In the genomic region with DNA sequence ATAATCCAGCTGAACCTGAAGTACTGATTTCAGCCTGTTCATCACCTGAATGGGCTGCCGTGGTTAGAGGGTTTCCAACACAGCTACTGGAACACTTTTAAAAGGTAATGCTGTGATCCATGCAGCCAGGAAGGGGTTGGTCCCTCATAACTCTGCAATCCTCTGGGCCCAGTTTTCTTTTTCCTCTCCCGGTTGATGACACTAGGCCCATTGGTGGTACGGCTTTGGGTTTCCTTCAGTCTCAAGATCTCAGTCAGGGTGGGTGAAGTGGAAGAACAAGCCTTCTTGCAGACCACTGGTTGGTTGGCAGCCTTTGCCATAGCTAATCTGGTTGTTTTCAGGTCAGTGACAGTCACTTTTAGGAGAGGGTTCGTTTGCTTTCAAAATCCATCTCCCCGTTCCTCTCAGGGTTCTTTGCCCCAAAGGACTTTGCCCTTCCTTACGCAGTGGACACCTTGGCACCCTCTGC, we compare ENCODE assay signal across 8 cellular contexts. TPM values are rescaled to one million over a fixed set of nuclear protein-coding genes. Genes with fewer than 3 reads are reported as not detected.
DNase-seq lines count a peak whose midpoint lies in the region; ATAC-seq and TF ChIP-seq lines count a peak whose summit lies in the region.

No MANE protein-coding gene starts in this region.

- peaks cover 14% of the 10 kb centered on the region for H3K4me1 ChIP-seq in hepatocyte (ENCODE audit: insufficient read depth)

- peaks cover 43% of the 10 kb centered on the region for H3K4me1 Mint-ChIP-seq in activated T-cell treated with anti-CD3 and anti-CD28 coated beads, Interleukin-2, amount 50 U/mL, for 72 hours (ENCODE audit: low read depth)
- peaks cover 26% of the 10 kb centered on the region for H3K4me1 Mint-ChIP-seq in stimulated activated effector memory CD8-positive, alpha-beta T cell treated with anti-CD3 and anti-CD28 coated beads, Interleukin-12 subunit alpha, Interleukin-12 subunit beta, amount 100 ng/mL, for 72 hours

- H3K79me2 ChIP-seq in hepatocyte, result peaks cover 39% of the 10 kb centered on the region

- H3K27ac Mint-ChIP-seq in activated T-cell treated with anti-CD3 and anti-CD28 coated beads, Interleukin-2, amount 50 U/mL, for 72 hours, result peak overlapping the region; percentile 89
- H3K27ac Mint-ChIP-seq in stimulated activated effector memory CD8-positive, alpha-beta T cell treated with anti-CD3 and anti-CD28 coated beads, Interleukin-12 subunit alpha, Interleukin-12 subunit beta, amount 100 ng/mL, for 72 hours, result peak overlapping the region; percentile 92

- WGBS in hepatocyte (ENCODE audit: low lambda C conversion rate, missing lambda C conversion rate), result 32% methylated on average over 6 of the region's 6 CpGs

- no peaks in the 10 kb centered on the region for H3K27me3 Mint-ChIP-seq in activated T-cell treated with anti-CD3 and anti-CD28 coated beads, Interleukin-2, amount 50 U/mL, for 72 hours (ENCODE audit: low read depth)

- no peaks in the 10 kb centered on the region for H3K36me3 ChIP-seq in hepatocyte (replicated peaks; ENCODE audit: insufficient read depth, low read depth)

- TF ChIP-seq CTCF in AG04449 (IDR thresholded peaks at IDR 0.05; ENCODE audit: insufficient read depth, low read length, missing control alignments) (no peak), hepatocyte (IDR thresholded peaks at IDR 0.05; ENCODE audit: poor library complexity) (no peak)

- CTCF ChIA-PET in AG04449 (lab: Yijun Ruan, JAX), result no interaction called here

- no peaks in the 10 kb centered on the region for H4K20me1 ChIP-seq in hepatocyte (ENCODE audit: insufficient read depth, poor library complexity, severe bottlenecking)

- ATAC-seq in GM18867 (IDR thresholded peaks at IDR 0.05; ENCODE audit: unreplicated experiment) (peak; percentile 15), HG03280 (IDR thresholded peaks at IDR 0.05; ENCODE audit: unreplicated experiment) (peak; percentile 2)
- peak; percentile 4 to 12 for ATAC-seq in activated T-cell treated with anti-CD3 and anti-CD28 coated beads, Interleukin-2, amount 50 U/mL, for 72 hours (replicated peaks in 1 of 2)
- ATAC-seq in stimulated activated effector memory CD8-positive, alpha-beta T cell treated with anti-CD3 and anti-CD28 coated beads, Interleukin-12 subunit alpha, Interleukin-12 subunit beta, amount 100 ng/mL, for 72 hours, result peak; percentile 29

- POLR2A ChIA-PET in AG04449 (lab: Yijun Ruan, JAX), result interaction anchor here (0.6 to 1.4 kb wide), 4 partner anchors 9 to 69 kb away, joined by 3 to 4 read pairs (median 4); a partner anchor contains a TSS

- H3K4me3 ChIP-seq in AG04449 (ENCODE audit: low read depth, low read length) (peak overlapping the region; percentile 88), hepatocyte (peak overlapping the region; percentile 84)

- H3K36me3 Mint-ChIP-seq in activated T-cell treated with anti-CD3 and anti-CD28 coated beads, Interleukin-2, amount 50 U/mL, for 72 hours (ENCODE audit: insufficient read depth in 2 of 2), result peaks cover 0 to 4% of the 10 kb centered on the region in 2 donors
- H3K36me3 Mint-ChIP-seq in stimulated activated effector memory CD8-positive, alpha-beta T cell treated with anti-CD3 and anti-CD28 coated beads, Interleukin-12 subunit alpha, Interleukin-12 subunit beta, amount 100 ng/mL, for 72 hours, result peaks cover 20% of the 10 kb centered on the region

- peak overlapping the region; percentile 98 for H2AFZ ChIP-seq in hepatocyte

- H3K9me3 ChIP-seq in hepatocyte (ENCODE audit: low read depth), result no peaks in the 10 kb centered on the region

- peaks cover 0 to 2% of the 10 kb centered on the region in 2 donors for H3K9me3 Mint-ChIP-seq in activated T-cell treated with anti-CD3 and anti-CD28 coated beads, Interleukin-2, amount 50 U/mL, for 72 hours
- H3K9me3 Mint-ChIP-seq in stimulated activated effector memory CD8-positive, alpha-beta T cell treated with anti-CD3 and anti-CD28 coated beads, Interleukin-12 subunit alpha, Interleukin-12 subunit beta, amount 100 ng/mL, for 72 hours, result no peaks in the 10 kb centered on the region

- H3K4me2 ChIP-seq in hepatocyte, result peak overlapping the region; percentile 85

- H3K27me3 ChIP-seq in hepatocyte, result no peaks in the 10 kb centered on the region

- DNase-seq in AG04449 (ENCODE audit: low read depth, low spot score) (no peak), hepatocyte (ENCODE audit: low spot score) (peak; percentile 11), NCI-H1092 treated with DMSO at 0.1 percent for 48 hours (lab: John Stamatoyannopoulos, UW) (no peak), NCI-H1105 (lab: John Stamatoyannopoulos, UW) (no peak)
- DNase-seq in activated T-cell treated with anti-CD3 and anti-CD28 coated beads, Interleukin-2, amount 50 U/mL, for 72 hours, result peak in 1 of 2 donors; percentile 1
- DNase-seq in stimulated activated effector memory CD8-positive, alpha-beta T cell treated with anti-CD3 and anti-CD28 coated beads, Interleukin-12 subunit alpha, Interleukin-12 subunit beta, amount 100 ng/mL, for 72 hours (ENCODE audit: low spot score in 2 of 2), result no peak

- H3K4me3 Mint-ChIP-seq in activated T-cell treated with anti-CD3 and anti-CD28 coated beads, Interleukin-2, amount 50 U/mL, for 72 hours, result peak overlapping the region; percentile 95 to 98
- H3K4me3 Mint-ChIP-seq in stimulated activated effector memory CD8-positive, alpha-beta T cell treated with anti-CD3 and anti-CD28 coated beads, Interleukin-12 subunit alpha, Interleukin-12 subunit beta, amount 100 ng/mL, for 72 hours, result peak overlapping the region; percentile 97

- H3K27ac ChIP-seq in hepatocyte, result peak overlapping the region; percentile 98

- H3K9me2 ChIP-seq in hepatocyte (replicated peaks; ENCODE audit: insufficient read depth), result no peaks in the 10 kb centered on the region

RNA-seq across cellular contexts. Expression of a gene that starts 0.5 kb away (rescaled TPM):
- total RNA-seq in activated T-cell treated with anti-CD3 and anti-CD28 coated beads, Interleukin-2, amount 50 U/mL, for 72 hours, result 10 to 100 TPM; 17.2 to 19.2 TPM
- total RNA-seq in hepatocyte, result 39.7 and 56.1 TPM in 2 replicates
- polyA plus RNA-seq in hepatocyte, result 16.7 and 18.9 TPM in 2 replicates
